Comparison of ENCODE assay signal across 28 cellular contexts in the genomic region with DNA sequence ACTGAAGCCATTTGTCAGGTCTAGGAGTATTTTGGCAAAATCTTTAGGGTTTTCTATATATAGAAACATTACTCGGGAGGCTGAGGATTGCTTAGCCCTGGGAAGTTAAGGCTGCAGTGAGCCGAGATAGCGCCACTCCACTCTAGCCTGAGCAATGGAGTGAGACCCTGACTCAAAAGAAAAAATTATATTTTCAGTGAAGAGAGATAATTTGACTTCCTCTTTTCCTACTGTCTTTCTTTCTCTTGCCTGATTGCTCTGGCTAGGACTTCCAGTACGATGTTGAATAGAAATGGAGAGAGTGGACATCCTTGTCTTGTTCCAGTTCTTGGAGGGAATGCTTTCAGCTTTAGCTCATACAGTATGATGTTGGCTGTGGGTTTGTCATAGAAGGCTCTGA.
"Had no signal": no experiment of that assay in that cellular context is flagged by ENCODE, and none has a peak within 500 bp of the region (broad histone marks: within the 10 kb centered on the region; RNA-seq: fewer than 3 reads in every experiment).

No MANE protein-coding gene starts in this region.

- H3K79me2 ChIP-seq: hepatocyte had no signal

- H3K4me3 ChIP-seq: colonic mucosa, coronary artery, dorsolateral prefrontal cortex, esophagus muscularis mucosa, esophagus squamous epithelium, gastrocnemius medialis, gastroesophageal sphincter, heart left ventricle, heart right ventricle, hepatocyte had no signal

- H3K27me3 ChIP-seq: colonic mucosa, esophagus muscularis mucosa, esophagus squamous epithelium, gastrocnemius medialis, gastroesophageal sphincter, heart left ventricle, heart right ventricle, hepatocyte had no signal

- DNase-seq: colonic mucosa; cortex of kidney; dermis blood vessel endothelial cell; dorsolateral prefrontal cortex; effector CD4-positive, alpha-beta T cell; effector CD8-positive, alpha-beta T cell; effector memory CD4-positive, alpha-beta T cell; effector memory CD8-positive, alpha-beta T cell; endodermal cell; esophagus squamous epithelium; foreskin fibroblast; foreskin keratinocyte; foreskin melanocyte; gastrocnemius medialis; glutamatergic neuron; head of caudate nucleus; heart left ventricle; heart right ventricle had no signal

- ATAC-seq: effector memory CD8-positive, alpha-beta T cell; esophagus mucosa; foreskin keratinocyte; gastrocnemius medialis; gastroesophageal sphincter; heart left ventricle; heart right ventricle had no signal

- H3K27ac ChIP-seq: colonic mucosa, coronary artery, dorsolateral prefrontal cortex, epithelial cell of prostate, esophagus muscularis mucosa, esophagus squamous epithelium, foreskin keratinocyte, gastrocnemius medialis, gastroesophageal sphincter, heart left ventricle, heart right ventricle, hepatocyte had no signal

- H3K4me2 ChIP-seq: hepatocyte had no signal

- H3K36me3 ChIP-seq: colonic mucosa, esophagus muscularis mucosa, esophagus squamous epithelium, gastrocnemius medialis, gastroesophageal sphincter, heart left ventricle, heart right ventricle had no signal

- FAIRE-seq: colon, endometrium, endothelial cell of umbilical vein, frontal cortex had no signal

- H2AFZ ChIP-seq: hepatocyte had no signal

- H3K4me1 ChIP-seq: colonic mucosa, esophagus muscularis mucosa, esophagus squamous epithelium, foreskin keratinocyte, gastroesophageal sphincter had no signal

- H3K9me3 ChIP-seq: colonic mucosa, esophagus muscularis mucosa, esophagus squamous epithelium, gastrocnemius medialis, gastroesophageal sphincter, heart left ventricle, heart right ventricle had no signal
